8 cellular contexts compared by ENCODE assay signal in the genomic region with DNA sequence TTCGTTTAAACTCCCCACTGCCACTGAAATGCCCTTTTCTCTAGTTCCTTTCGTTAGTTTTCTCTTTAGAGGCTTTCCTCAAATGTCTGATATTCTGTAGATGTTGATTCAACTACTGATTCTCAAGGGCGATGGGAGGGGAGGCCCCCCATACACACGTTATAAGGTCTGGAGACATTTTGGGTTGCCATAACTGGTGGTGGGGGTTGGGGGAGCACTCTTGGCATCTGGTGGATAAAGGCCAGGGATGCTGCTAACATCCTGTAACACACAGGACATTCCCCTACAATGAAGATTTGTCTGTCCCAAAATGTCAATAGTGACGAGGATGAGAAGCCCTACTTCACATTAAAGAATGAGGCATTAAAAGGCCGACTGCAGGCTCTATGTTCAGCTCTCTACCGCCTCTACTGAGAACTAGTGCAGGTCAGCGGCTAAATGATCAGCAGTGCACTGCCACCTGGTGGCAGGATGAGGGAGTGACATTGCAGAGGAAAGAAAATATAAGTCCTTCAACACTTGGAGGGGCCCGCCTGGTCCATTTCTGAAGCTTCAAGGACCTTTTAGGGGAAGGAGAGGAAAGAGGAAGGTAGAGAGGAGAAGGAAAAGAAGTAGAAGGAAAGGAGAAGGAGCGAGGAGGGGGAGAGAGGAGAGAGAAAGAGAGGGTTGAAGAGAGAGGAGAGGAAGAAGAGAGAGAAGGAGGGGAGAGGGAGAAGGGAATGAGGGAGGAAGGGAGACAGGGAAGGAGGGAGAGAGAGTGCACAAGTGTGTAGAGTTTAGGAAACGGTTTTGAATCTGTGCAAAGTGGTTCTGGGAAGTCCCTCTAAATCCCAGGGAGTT. TPM values are rescaled to one million over a fixed set of nuclear protein-coding genes. Genes with fewer than 3 reads are reported as not detected.
DNase-seq lines count a peak whose midpoint lies in the region; ATAC-seq and TF ChIP-seq lines count a peak whose summit lies in the region.

No MANE protein-coding gene starts in this region.

- peak; percentile 91 for ATAC-seq in GM21825 (IDR thresholded peaks at IDR 0.05; ENCODE audit: unreplicated experiment)
- peak; percentile 95 for ATAC-seq in Panc1
- ATAC-seq in activated T-cell treated with anti-CD3 and anti-CD28 coated beads, Interleukin-2, amount 50 U/mL, for 4 hours = peak; percentile 96 to 97

- CTCF ChIA-PET in Panc1 (lab: Charles Lee) = interaction anchor here (0.8 to 2.5 kb wide), 2 partner anchors 181 to 189 kb away, joined by 8 to 33 read pairs; no protein-coding TSS in a partner anchor

- H3K79me2 ChIP-seq in KMS-11 (ENCODE audit: insufficient read depth, low read depth) = no peaks in the 10 kb centered on the region

- no peaks in the 10 kb centered on the region for H3K36me3 Mint-ChIP-seq in activated T-cell treated with anti-CD3 and anti-CD28 coated beads, Interleukin-2, amount 50 U/mL, for 4 hours (ENCODE audit: insufficient read depth)
- H3K36me3 Mint-ChIP-seq in nephron progenitor cell (ENCODE audit: low read depth) = no peaks in the 10 kb centered on the region

- POLR2A ChIA-PET in Panc1 (lab: Charles Lee) = interaction anchor here (0.7 kb wide), 1 partner anchor 107 kb away, joined by 11 read pairs; no protein-coding TSS in a partner anchor

- H3K4me3 Mint-ChIP-seq in activated T-cell treated with anti-CD3 and anti-CD28 coated beads, Interleukin-2, amount 50 U/mL, for 4 hours = no peak overlapping the region
- no peak overlapping the region for H3K4me3 Mint-ChIP-seq in nephron progenitor cell

- no peak overlapping the region for H3K4me2 ChIP-seq in KMS-11

- in situ Hi-C loops in Panc1 (cut with HindIII; ENCODE audit: low pct_unique_long_range_greater_than_20kb, low sequenced_read_pairs) = no loop called here

- H3K36me3 ChIP-seq in KMS-11 (ENCODE audit: insufficient read depth) (no peaks in the 10 kb centered on the region), Panc1 (ENCODE audit: control insufficient read depth, insufficient read depth, low read length) (no peaks in the 10 kb centered on the region; the same call in 1 of the 2 replicates)

- H3K27ac Mint-ChIP-seq in nephron progenitor cell = no peak overlapping the region

- no peaks in the 10 kb centered on the region for H3K27me3 Mint-ChIP-seq in activated T-cell treated with anti-CD3 and anti-CD28 coated beads, Interleukin-2, amount 50 U/mL, for 4 hours (ENCODE audit: low read depth)
- H3K27me3 Mint-ChIP-seq in nephron progenitor cell (ENCODE audit: low read depth, poor library complexity) = no peaks in the 10 kb centered on the region

- no peaks in the 10 kb centered on the region for H3K9me3 ChIP-seq in Panc1 (ENCODE audit: control insufficient read depth, insufficient read depth, low read depth, low read length)

- H3K4me1 ChIP-seq in KMS-11 (ENCODE audit: low read depth, poor library complexity, severe bottlenecking) (no peaks in the 10 kb centered on the region), Panc1 (ENCODE audit: control insufficient read depth, insufficient read depth, low read length) (no peaks in the 10 kb centered on the region)

- H4K20me1 ChIP-seq in KMS-11 (ENCODE audit: insufficient read depth) = no peaks in the 10 kb centered on the region

- H3K27ac ChIP-seq in KMS-11 (no peak overlapping the region), Panc1 (ENCODE audit: low read length) (no peak overlapping the region)

- BruUV-seq in Panc1 (replicated peaks; lab: Mats Ljungman, UMichigan) = no TSS peak

- intact Hi-C loops in Panc1 (cut with micrococcal nuclease; ENCODE audit: unreplicated experiment) = loop anchor here (2.0 to 5.0 kb wide), 2 partner anchors 116 to 189 kb away; a partner anchor contains a TSS

- peak; percentile 90 for DNase-seq in Daoy (ENCODE audit: low read depth)
- DNase-seq in Panc1 (ENCODE audit: low read depth, low spot score) = peak; percentile 60
- peak; percentile 72 for DNase-seq in activated T-cell treated with anti-CD3 and anti-CD28 coated beads, Interleukin-2, amount 50 U/mL, for 4 hours
- peak; percentile 90 for DNase-seq in fibroblast of peridontal ligament (ENCODE audit: extremely low read depth)
- peak; percentile 84 for DNase-seq in nephron progenitor cell
- peak; percentile 57 for DNase-seq in stimulated activated naive CD4-positive, alpha-beta T cell treated with Interleukin-2 at 50 U/mL for 16 hours (lab: John Stamatoyannopoulos, UW)

- TF ChIP-seq CTCF in KMS-11 (conservative IDR thresholded peaks at IDR 0.05; ENCODE audit: low read depth, low read length) (peak; percentile 90), Panc1 (IDR thresholded peaks at IDR 0.05) (peak; percentile 91), nephron progenitor cell (IDR thresholded peaks at IDR 0.05) (peak; percentile 97)

- H3K9ac ChIP-seq in KMS-11 = no peak overlapping the region

- H3K9me3 Mint-ChIP-seq in activated T-cell treated with anti-CD3 and anti-CD28 coated beads, Interleukin-2, amount 50 U/mL, for 4 hours = no peaks in the 10 kb centered on the region
- H3K9me3 Mint-ChIP-seq in nephron progenitor cell = no peaks in the 10 kb centered on the region

- H3K4me3 ChIP-seq in KMS-11 (IDR thresholded peaks at IDR 0.05; ENCODE audit: insufficient read depth, low read depth, low read length) (no peak overlapping the region), Panc1 (ENCODE audit: low read depth in 2 of 2, low read length in 2 of 2) (no peak overlapping the region)

- no peaks in the 10 kb centered on the region for H3K27me3 ChIP-seq in KMS-11 (ENCODE audit: insufficient read depth, low read depth)
- H3K27me3 ChIP-seq in Panc1 (ENCODE audit: control insufficient read depth, insufficient read depth, low read length) = no peaks in the 10 kb centered on the region

- no peaks in the 10 kb centered on the region for H3K4me1 Mint-ChIP-seq in activated T-cell treated with anti-CD3 and anti-CD28 coated beads, Interleukin-2, amount 50 U/mL, for 4 hours (ENCODE audit: low read depth)
- no peaks in the 10 kb centered on the region for H3K4me1 Mint-ChIP-seq in nephron progenitor cell

- H2AFZ ChIP-seq in KMS-11 (ENCODE audit: low read depth) = no peak overlapping the region

RNA-seq across cellular contexts. Expression of a gene that starts 29.4 kb away (rescaled TPM):
- total RNA-seq in Daoy (2014; rRNA removed; shearing (Covaris generic)) = 2.8 and 3.1 TPM in 2 replicates
- 4.1 TPM for total RNA-seq in Panc1 (2021; ENCODE audit: unreplicated experiment)
- polyA plus RNA-seq in Panc1 (2012; ENCODE audit: insufficient read length) = 3.8 TPM
- 1 to 10 TPM; 4.3 to 4.9 (median 4.4) TPM for total RNA-seq in activated T-cell treated with anti-CD3 and anti-CD28 coated beads, Interleukin-2, amount 50 U/mL, for 4 hours
